In the genomic region with DNA sequence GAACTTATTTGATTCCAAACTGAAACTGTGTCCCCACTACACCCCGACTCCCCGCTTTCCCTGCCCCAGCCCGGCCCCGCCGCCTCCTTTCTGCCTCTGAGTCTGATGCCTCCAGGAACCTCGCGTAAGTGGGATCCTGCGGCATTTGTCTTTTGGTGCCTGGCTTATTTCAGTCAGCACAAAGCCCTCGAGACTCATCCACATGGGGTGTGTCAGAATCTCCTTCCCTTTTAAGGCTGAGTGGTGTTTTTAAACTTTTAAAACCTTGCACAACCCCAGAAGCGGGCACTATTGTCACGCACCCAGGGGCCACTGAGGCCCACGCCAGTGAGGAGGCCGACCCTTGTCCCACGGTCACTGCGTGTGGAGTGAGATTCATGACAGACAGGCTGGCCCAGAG, we compare ENCODE assay signal across 7 cellular contexts.
A peak's percentile ranks its signal among the peaks of the same experiment; 100 is the strongest.
DNase-seq lines count a peak whose midpoint lies in the region; ATAC-seq and TF ChIP-seq lines count a peak whose summit lies in the region.
"Not testable (repeated sequence)": the region's sequence is repeated elsewhere in the genome, so short reads cannot be mapped to it uniquely, and the experiment has no call there.

No MANE protein-coding gene starts in this region.

- intact Hi-C loops in heart left ventricle (cut with DNase I); lower leg skin (cut with DNase I; ENCODE audit: low total_unique reads): not testable (repeated sequence)

- H3K4me1 ChIP-seq in heart left ventricle = peaks cover 0 to 35% (median 5%) of the 10 kb centered on the region in 12 donors

- DNase-seq in HFFc6 = peak; percentile 32
- DNase-seq in activated naive CD8-positive, alpha-beta T cell treated with anti-CD3 and anti-CD28 coated beads, Interleukin-2, amount 10 ng/mL, durations not matched to agents 7 days and 5 days = peak; percentile 12
- peak; percentile 10 for DNase-seq in epithelial cell of esophagus (ENCODE audit: low read depth)
- DNase-seq in heart left ventricle = peak in 4 of 5 donors; percentile 24 to 61 (median 48)
- DNase-seq in lower leg skin (ENCODE audit: low spot score in 2 of 2) = peak; percentile 70 to 86
- DNase-seq in osteocyte (ENCODE audit: extremely low spot score, unreplicated experiment) = peak; percentile 67
- DNase-seq in stromal cell of bone marrow (ENCODE audit: low read depth) = peak; percentile 70

- H3K27me3 Mint-ChIP-seq in HFFc6 (ENCODE audit: insufficient read depth); activated naive CD8-positive, alpha-beta T cell treated with anti-CD3 and anti-CD28 coated beads, Interleukin-2, amount 10 ng/mL, durations not matched to agents 7 days and 5 days; osteocyte (ENCODE audit: unreplicated experiment): not testable (repeated sequence)

- WGBS in heart left ventricle, 4 donors = 39 to 54% (median 41%) methylated on average over 12 to 15 of the region's 15 CpGs
- WGBS in lower leg skin, 2 donors = 43 to 62% methylated on average over 15 of the region's 15 CpGs

- peak overlapping the region; percentile 83 for H3K4me3 Mint-ChIP-seq in HFFc6
- not testable (repeated sequence) for H3K4me3 Mint-ChIP-seq in activated naive CD8-positive, alpha-beta T cell treated with anti-CD3 and anti-CD28 coated beads, Interleukin-2, amount 10 ng/mL, durations not matched to agents 7 days and 5 days; osteocyte (ENCODE audit: unreplicated experiment)

- peak overlapping the region; percentile 92 for H3K27ac Mint-ChIP-seq in HFFc6
- not testable (repeated sequence) for H3K27ac Mint-ChIP-seq in activated naive CD8-positive, alpha-beta T cell treated with anti-CD3 and anti-CD28 coated beads, Interleukin-2, amount 10 ng/mL, durations not matched to agents 7 days and 5 days
- H3K27ac Mint-ChIP-seq in osteocyte (ENCODE audit: unreplicated experiment) = peak overlapping the region; percentile 96

- H3K9me3 Mint-ChIP-seq in HFFc6; activated naive CD8-positive, alpha-beta T cell treated with anti-CD3 and anti-CD28 coated beads, Interleukin-2, amount 10 ng/mL, durations not matched to agents 7 days and 5 days; osteocyte (ENCODE audit: unreplicated experiment): not testable (repeated sequence)

- H3K4me3 ChIP-seq in epithelial cell of esophagus (ENCODE audit: low read length); heart left ventricle; lower leg skin (ENCODE audit: low read depth, poor library complexity, severe bottlenecking): not testable (repeated sequence)

- H3K4me1 Mint-ChIP-seq in HFFc6 (ENCODE audit: low read depth) (peaks cover 51% of the 10 kb centered on the region), osteocyte (ENCODE audit: unreplicated experiment) (peaks cover 51% of the 10 kb centered on the region)
- H3K4me1 Mint-ChIP-seq in activated naive CD8-positive, alpha-beta T cell treated with anti-CD3 and anti-CD28 coated beads, Interleukin-2, amount 10 ng/mL, durations not matched to agents 7 days and 5 days = not testable (repeated sequence)

- POLR2A ChIA-PET in activated naive CD8-positive, alpha-beta T cell treated with anti-CD3 and anti-CD28 coated beads, Interleukin-2, amount 10 ng/mL, durations not matched to agents 7 days and 5 days (lab: Charles Lee) = not testable (repeated sequence)

- not testable (repeated sequence) for TF ChIP-seq CTCF in HFFc6 (IDR thresholded peaks at IDR 0.05); epithelial cell of esophagus (IDR thresholded peaks at IDR 0.05; ENCODE audit: insufficient read depth, low read depth, low read length, missing control alignments); heart left ventricle (IDR thresholded peaks at IDR 0.05); lower leg skin (IDR thresholded peaks at IDR 0.05); osteocyte (IDR thresholded peaks at IDR 0.05)

- H3K36me3 ChIP-seq in heart left ventricle = not testable (repeated sequence)

- peak overlapping the region; percentile 38 to 85 (median 67) for H3K27ac ChIP-seq in heart left ventricle

- TF ChIP-seq POLR2A in heart left ventricle (IDR thresholded peaks at IDR 0.05); lower leg skin (IDR thresholded peaks at IDR 0.05): not testable (repeated sequence)

- not testable (repeated sequence) for H3K36me3 Mint-ChIP-seq in HFFc6 (ENCODE audit: low read depth); activated naive CD8-positive, alpha-beta T cell treated with anti-CD3 and anti-CD28 coated beads, Interleukin-2, amount 10 ng/mL, durations not matched to agents 7 days and 5 days; osteocyte (ENCODE audit: unreplicated experiment)

- ATAC-seq in activated naive CD8-positive, alpha-beta T cell treated with anti-CD3 and anti-CD28 coated beads, Interleukin-2, amount 10 ng/mL, durations not matched to agents 7 days and 5 days (ENCODE audit: low read depth) = not testable (repeated sequence)
- ATAC-seq in heart left ventricle = peak; percentile 16 to 74 (median 56)

- H3K9me3 ChIP-seq in heart left ventricle = not testable (repeated sequence)

- not testable (repeated sequence) for H3K27me3 ChIP-seq in heart left ventricle

Comparison
In these comparisons a context has a peak if more than half of its experiments do, and no peak if none do; other contexts are left out.
1. DNase-seq: peak in every context shown above with its lines; median percentile 78 in lower leg skin; 70 in stromal cell of bone marrow; 67 in osteocyte; 48 in heart left ventricle; 32 in HFFc6; 12 in activated naive CD8-positive, alpha-beta T cell treated with anti-CD3 and anti-CD28 coated beads, Interleukin-2, amount 10 ng/mL, durations not matched to agents 7 days and 5 days; 10 in epithelial cell of esophagus.